10 cellular contexts compared by ENCODE assay signal in genomic region chr18:33579147-33579867, GRCh38. TPM values are rescaled to one million over a fixed set of nuclear protein-coding genes. Genes with fewer than 3 reads are reported as not detected.
DNase-seq lines count a peak whose midpoint lies in the region; ATAC-seq, FAIRE-seq and TF ChIP-seq lines count a peak whose summit lies in the region.
"Had no signal": no experiment of that assay in that cellular context is flagged by ENCODE, and none has a peak within 500 bp of the region (broad histone marks: within the 10 kb centered on the region; RNA-seq: fewer than 3 reads in every experiment).

No MANE protein-coding gene starts in this region.

- peak overlapping the region; percentile 37 to 69 for H3K9ac ChIP-seq in kidney (ENCODE audit: low read length in 2 of 2)

- TF ChIP-seq RAD21 in Ishikawa (IDR thresholded peaks at IDR 0.05; ENCODE audit: low read depth), result no peak

- H3K9me3 Mint-ChIP-seq in stimulated activated naive CD8-positive, alpha-beta T cell treated with anti-CD3 and anti-CD28 coated beads, Interleukin-15, amount 100 ng/mL, for 72 hours, result peaks cover 0 to 4% of the 10 kb centered on the region in 2 donors
- H3K9me3 Mint-ChIP-seq in activated CD4-positive, alpha-beta T cell treated with anti-CD3 and anti-CD28 coated beads, Interleukin-2, amount 10 ng/mL, durations not matched to agents 24 days and 14 days, result no peaks in the 10 kb centered on the region
- H3K9me3 Mint-ChIP-seq: mesothelial cell of epicardium had no signal

- no peak overlapping the region for H3K4me3 Mint-ChIP-seq in stimulated activated naive CD8-positive, alpha-beta T cell treated with anti-CD3 and anti-CD28 coated beads, Interleukin-15, amount 100 ng/mL, for 72 hours
- H3K4me3 Mint-ChIP-seq in activated CD4-positive, alpha-beta T cell treated with anti-CD3 and anti-CD28 coated beads, Interleukin-2, amount 10 ng/mL, durations not matched to agents 24 days and 14 days, result no peak overlapping the region

- peaks cover 7% of the 10 kb centered on the region for H3K4me1 Mint-ChIP-seq in stimulated activated naive CD8-positive, alpha-beta T cell treated with anti-CD3 and anti-CD28 coated beads, Interleukin-15, amount 100 ng/mL, for 72 hours
- H3K4me1 Mint-ChIP-seq in activated CD4-positive, alpha-beta T cell treated with anti-CD3 and anti-CD28 coated beads, Interleukin-2, amount 10 ng/mL, durations not matched to agents 24 days and 14 days, result peaks cover 2% of the 10 kb centered on the region

- peaks cover 3% of the 10 kb centered on the region for H3K36me3 Mint-ChIP-seq in activated CD4-positive, alpha-beta T cell treated with anti-CD3 and anti-CD28 coated beads, Interleukin-2, amount 10 ng/mL, durations not matched to agents 24 days and 14 days (ENCODE audit: low read depth)
- H3K36me3 Mint-ChIP-seq: mesothelial cell of epicardium had no signal

- no peaks in the 10 kb centered on the region for H3K9me3 ChIP-seq in kidney (ENCODE audit: control insufficient read depth in 1 of 2, low read length in 2 of 2)

- FAIRE-seq in kidney (lab: Jason Lieb, UNC), result no peak

- H3K36me3 ChIP-seq in kidney (ENCODE audit: control insufficient read depth in 1 of 2, insufficient read depth in 2 of 2, low read length in 2 of 2), result no peaks in the 10 kb centered on the region

- intact Hi-C loops in kidney (cut with DNase I), result no loop called here
- intact Hi-C loops in activated CD4-positive, alpha-beta T cell treated with anti-CD3 and anti-CD28 coated beads, Interleukin-2, amount 10 ng/mL, durations not matched to agents 24 days and 14 days (cut with micrococcal nuclease), result no loop called here

- peak overlapping the region; percentile 94 to 99 for H3K4me3 ChIP-seq in kidney (ENCODE audit: low read length in 2 of 2)

- no peak for TF ChIP-seq EP300 in Ishikawa (IDR thresholded peaks at IDR 0.05; ENCODE audit: borderline replicate concordance)

- H3K4me1 ChIP-seq in kidney (ENCODE audit: control insufficient read depth in 1 of 2, insufficient read depth in 1 of 2, low read depth in 1 of 2, low read length in 2 of 2), result peaks cover 4 to 11% of the 10 kb centered on the region in 2 donors

- TF ChIP-seq CTCF in kidney (IDR thresholded peaks at IDR 0.05; ENCODE audit: borderline replicate concordance, extremely low read depth, insufficient read depth), result no peak

- ATAC-seq in stimulated activated naive CD8-positive, alpha-beta T cell treated with anti-CD3 and anti-CD28 coated beads, Interleukin-15, amount 100 ng/mL, for 72 hours, result no peak
- ATAC-seq in HG03571 (IDR thresholded peaks at IDR 0.05; ENCODE audit: unreplicated experiment), result no peak

- H3K27ac ChIP-seq in kidney (ENCODE audit: low read depth in 2 of 2, low read length in 2 of 2) (peak overlapping the region; percentile 82 to 83), temporal lobe (ENCODE audit: low read depth, low read length) (peak overlapping the region; percentile 65)

- DNase-seq in astrocyte of the hippocampus (ENCODE audit: low read depth, low spot score) (peak; percentile 5), kidney (peak; percentile 35), GF-D8 (lab: John Stamatoyannopoulos, UW) (no peak)
- no peak for DNase-seq in stimulated activated naive CD8-positive, alpha-beta T cell treated with anti-CD3 and anti-CD28 coated beads, Interleukin-15, amount 100 ng/mL, for 72 hours
- DNase-seq in activated CD4-positive, alpha-beta T cell treated with anti-CD3 and anti-CD28 coated beads, Interleukin-2, amount 10 ng/mL, durations not matched to agents 24 days and 14 days, result no peak
- DNase-seq: NCI-H187 treated with DMSO at 0.1 percent for 48 hours had no signal

- H3K27me3 Mint-ChIP-seq in stimulated activated naive CD8-positive, alpha-beta T cell treated with anti-CD3 and anti-CD28 coated beads, Interleukin-15, amount 100 ng/mL, for 72 hours, result no peaks in the 10 kb centered on the region
- peaks cover 19% of the 10 kb centered on the region for H3K27me3 Mint-ChIP-seq in activated CD4-positive, alpha-beta T cell treated with anti-CD3 and anti-CD28 coated beads, Interleukin-2, amount 10 ng/mL, durations not matched to agents 24 days and 14 days

- no peak overlapping the region for H3K27ac Mint-ChIP-seq in stimulated activated naive CD8-positive, alpha-beta T cell treated with anti-CD3 and anti-CD28 coated beads, Interleukin-15, amount 100 ng/mL, for 72 hours
- no peak overlapping the region for H3K27ac Mint-ChIP-seq in activated CD4-positive, alpha-beta T cell treated with anti-CD3 and anti-CD28 coated beads, Interleukin-2, amount 10 ng/mL, durations not matched to agents 24 days and 14 days

TF ChIP-seq in Ishikawa, 13 proteins besides CTCF, POLR2A, EP300 and RAD21:
- TF ChIP-seq MAX (IDR thresholded peaks at IDR 0.05) (0 out of 2 replicates have a peak, but pooled peaks have one; percentile 49), TEAD4 (IDR thresholded peaks at IDR 0.05) (no peak)

RNA-seq across cellular contexts. Expression of gene ASXL3, which starts 1.3 kb away (rescaled TPM):
- total RNA-seq in kidney (10.4 TPM), temporal lobe (91.7 TPM)
- polyA plus RNA-seq in kidney (ENCODE audit: insufficient read depth, low read depth, low replicate concordance), result 0.71 TPM
- not detected in 2 replicates for total RNA-seq in activated CD4-positive, alpha-beta T cell treated with anti-CD3 and anti-CD28 coated beads, Interleukin-2, amount 10 ng/mL, durations not matched to agents 24 days and 14 days

Comparison
In these comparisons a context has a peak if more than half of its experiments do, and no peak if none do; other contexts are left out.
1. DNase-seq: peak in astrocyte of the hippocampus (single experiment) and kidney (single experiment); none in stimulated activated naive CD8-positive, alpha-beta T cell treated with anti-CD3 and anti-CD28 coated beads, Interleukin-15, amount 100 ng/mL, for 72 hours (0 of 2), activated CD4-positive, alpha-beta T cell treated with anti-CD3 and anti-CD28 coated beads, Interleukin-2, amount 10 ng/mL, durations not matched to agents 24 days and 14 days (single experiment) and GF-D8 (single experiment).
2. RNA of gene ASXL3, which starts 1.3 kb away (total RNA-seq): 91.7 TPM in temporal lobe (single experiment) and 10.4 TPM in kidney (single experiment); not detected in activated CD4-positive, alpha-beta T cell treated with anti-CD3 and anti-CD28 coated beads, Interleukin-2, amount 10 ng/mL, durations not matched to agents 24 days and 14 days; every median in the first group is over 10 times any median in the second.